ENCODE assay signal across 1 cellular context in the genomic region with DNA sequence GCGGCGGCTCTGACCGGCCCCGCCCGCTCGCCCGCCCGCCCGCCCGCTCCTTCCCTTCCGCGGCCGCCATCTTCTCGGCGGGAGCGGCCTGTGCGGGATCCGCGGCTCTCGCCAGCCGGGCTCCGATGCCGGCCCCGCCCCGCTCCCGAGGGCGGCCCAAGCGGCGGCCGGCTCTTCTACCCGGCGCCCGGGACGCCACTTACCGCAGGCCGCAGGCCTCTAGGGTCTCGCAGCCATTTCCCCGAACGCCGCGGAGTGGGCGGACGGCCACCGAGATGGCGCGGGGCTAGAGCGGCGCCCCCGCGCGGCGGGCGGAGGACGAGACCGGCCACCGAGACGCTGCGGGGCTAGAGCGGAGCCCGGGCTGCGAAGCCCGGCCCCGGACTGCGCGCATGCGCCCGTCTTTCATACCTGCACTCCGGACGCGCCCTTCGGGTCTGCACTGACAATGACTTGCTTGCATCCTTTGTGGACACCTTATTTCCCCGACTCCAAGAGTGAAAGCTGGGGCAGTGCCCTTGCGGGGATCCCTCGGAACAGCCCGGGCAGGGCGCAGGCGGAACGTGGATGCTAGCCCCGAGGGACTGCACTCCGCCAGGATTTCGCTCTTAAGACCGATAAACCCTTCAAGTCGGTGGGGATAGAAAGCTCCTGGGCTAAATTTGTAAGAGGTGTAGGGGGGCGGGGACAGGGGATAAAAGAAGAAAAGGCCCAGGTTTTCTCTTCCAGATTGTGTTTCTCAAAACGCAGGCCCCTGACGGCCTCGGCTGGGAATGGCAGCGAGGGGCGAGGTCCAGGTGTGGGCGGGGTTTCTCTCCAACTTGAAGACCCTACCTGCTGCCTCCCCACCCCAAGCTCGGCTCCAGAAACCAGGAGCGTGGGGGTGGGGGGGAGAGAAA.
TF ChIP-seq lines count a peak whose summit lies in the region.

Gene DIDO1, minus strand, starts transcription at position 277 of the 899 bp plus-strand sequence.

TF ChIP-seq in HepG2, 621 proteins besides CTCF, POLR2A, EP300 and RAD21 (continued from another document and continues in another):
- TF ChIP-seq ZNF234 (CRISPR knock-in tag; conservative IDR thresholded peaks at IDR 0.05) (peak; percentile 82; the same call in 1 of the 2 replicates), CREM (IDR thresholded peaks at IDR 0.05) (no peak), CREM (CRISPR knock-in tag; IDR thresholded peaks at IDR 0.05) (no peak), MIER2 (CRISPR knock-in tag; IDR thresholded peaks at IDR 0.05) (no peak; the same call in 1 of the 2 replicates), KLF11 (CRISPR knock-in tag; IDR thresholded peaks at IDR 0.05) (no peak), MATR3 (CRISPR knock-in tag; IDR thresholded peaks at IDR 0.05) (no peak), EHMT2 (IDR thresholded peaks at IDR 0.05; ENCODE audit: borderline replicate concordance, low read depth, low read length) (no peak), POGK (CRISPR knock-in tag; conservative IDR thresholded peaks at IDR 0.05) (peak; percentile 90), MXD4 (CRISPR knock-in tag; IDR thresholded peaks at IDR 0.05) (peak; percentile 90), KDM4B (CRISPR knock-in tag; IDR thresholded peaks at IDR 0.05) (no peak), ZNF564 (CRISPR knock-in tag; IDR thresholded peaks at IDR 0.05) (peak; percentile 52; the same call in 1 of the 2 replicates), PHF20 (CRISPR knock-in tag; IDR thresholded peaks at IDR 0.05) (peak; percentile 81), FOXA3 (CRISPR knock-in tag; IDR thresholded peaks at IDR 0.05) (peak; percentile 54; the same call in 1 of the 2 replicates), ZNF251 (CRISPR knock-in tag; IDR thresholded peaks at IDR 0.05) (no peak), ZNF142 (CRISPR knock-in tag; IDR thresholded peaks at IDR 0.05) (0 out of 2 replicates have a peak, but pooled peaks have one; percentile 88), NCOA1 (CRISPR knock-in tag; IDR thresholded peaks at IDR 0.05) (no peak), HNF4G (IDR thresholded peaks at IDR 0.05; ENCODE audit: borderline replicate concordance, low read depth, low read length) (no peak), HNF4G (CRISPR knock-in tag; IDR thresholded peaks at IDR 0.05; ENCODE audit: borderline replicate concordance, low read depth) (no peak), ZNF605 (CRISPR knock-in tag; IDR thresholded peaks at IDR 0.05) (no peak), TARDBP (CRISPR knock-in tag; IDR thresholded peaks at IDR 0.05) (peak; percentile 93), ZFYVE20 (CRISPR knock-in tag; IDR thresholded peaks at IDR 0.05; ENCODE audit: borderline replicate concordance, low read depth) (no peak), ZNF510 (CRISPR knock-in tag; IDR thresholded peaks at IDR 0.05; ENCODE audit: low read depth) (no peak; the same call in 1 of the 2 replicates), RXRB (CRISPR knock-in tag; IDR thresholded peaks at IDR 0.05; ENCODE audit: borderline replicate concordance) (peak; percentile 65), ARHGAP35 (CRISPR knock-in tag; IDR thresholded peaks at IDR 0.05; ENCODE audit: borderline replicate concordance) (peak; percentile 71; the same call in 1 of the 2 replicates), AHR (CRISPR knock-in tag; IDR thresholded peaks at IDR 0.05) (0 out of 2 replicates have a peak, but pooled peaks have one; percentile 43), SCMH1 (CRISPR knock-in tag; IDR thresholded peaks at IDR 0.05; ENCODE audit: borderline replicate concordance) (no peak), NCOA5 (CRISPR knock-in tag; IDR thresholded peaks at IDR 0.05) (no peak), HMG20B (CRISPR knock-in tag; conservative IDR thresholded peaks at IDR 0.05) (no peak), ZNF644 (CRISPR knock-in tag; IDR thresholded peaks at IDR 0.05; ENCODE audit: low read depth) (no peak), TRIM22 (IDR thresholded peaks at IDR 0.05) (no peak), SMYD3 (CRISPR knock-in tag; IDR thresholded peaks at IDR 0.05) (peak; percentile 66; the same call in 1 of the 2 replicates)
- TF ChIP-seq, protein P1, sequence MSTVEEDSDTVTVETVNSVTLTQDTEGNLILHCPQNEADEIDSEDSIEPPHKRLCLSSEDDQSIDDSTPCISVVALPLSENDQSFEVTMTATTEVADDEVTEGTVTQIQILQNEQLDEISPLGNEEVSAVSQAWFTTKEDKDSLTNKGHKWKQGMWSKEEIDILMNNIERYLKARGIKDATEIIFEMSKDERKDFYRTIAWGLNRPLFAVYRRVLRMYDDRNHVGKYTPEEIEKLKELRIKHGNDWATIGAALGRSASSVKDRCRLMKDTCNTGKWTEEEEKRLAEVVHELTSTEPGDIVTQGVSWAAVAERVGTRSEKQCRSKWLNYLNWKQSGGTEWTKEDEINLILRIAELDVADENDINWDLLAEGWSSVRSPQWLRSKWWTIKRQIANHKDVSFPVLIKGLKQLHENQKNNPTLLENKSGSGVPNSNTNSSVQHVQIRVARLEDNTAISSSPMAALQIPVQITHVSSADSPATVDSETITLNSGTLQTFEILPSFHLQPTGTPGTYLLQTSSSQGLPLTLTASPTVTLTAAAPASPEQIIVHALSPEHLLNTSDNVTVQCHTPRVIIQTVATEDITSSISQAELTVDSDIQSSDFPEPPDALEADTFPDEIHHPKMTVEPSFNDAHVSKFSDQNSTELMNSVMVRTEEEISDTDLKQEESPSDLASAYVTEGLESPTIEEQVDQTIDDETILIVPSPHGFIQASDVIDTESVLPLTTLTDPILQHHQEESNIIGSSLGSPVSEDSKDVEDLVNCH (CRISPR knock-in tag; IDR thresholded peaks at IDR 0.05), result no peak; the same call in 1 of the 2 replicates
- TF ChIP-seq, protein P2, sequence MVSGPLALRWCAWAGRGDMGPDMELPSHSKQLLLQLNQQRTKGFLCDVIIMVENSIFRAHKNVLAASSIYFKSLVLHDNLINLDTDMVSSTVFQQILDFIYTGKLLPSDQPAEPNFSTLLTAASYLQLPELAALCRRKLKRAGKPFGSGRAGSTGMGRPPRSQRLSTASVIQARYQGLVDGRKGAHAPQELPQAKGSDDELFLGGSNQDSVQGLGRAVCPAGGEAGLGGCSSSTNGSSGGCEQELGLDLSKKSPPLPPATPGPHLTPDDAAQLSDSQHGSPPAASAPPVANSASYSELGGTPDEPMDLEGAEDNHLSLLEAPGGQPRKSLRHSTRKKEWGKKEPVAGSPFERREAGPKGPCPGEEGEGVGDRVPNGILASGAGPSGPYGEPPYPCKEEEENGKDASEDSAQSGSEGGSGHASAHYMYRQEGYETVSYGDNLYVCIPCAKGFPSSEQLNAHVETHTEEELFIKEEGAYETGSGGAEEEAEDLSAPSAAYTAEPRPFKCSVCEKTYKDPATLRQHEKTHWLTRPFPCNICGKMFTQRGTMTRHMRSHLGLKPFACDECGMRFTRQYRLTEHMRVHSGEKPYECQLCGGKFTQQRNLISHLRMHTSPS (CRISPR knock-in tag; IDR thresholded peaks at IDR 0.05; ENCODE audit: low read depth), result no peak
- TF ChIP-seq, protein P3, sequence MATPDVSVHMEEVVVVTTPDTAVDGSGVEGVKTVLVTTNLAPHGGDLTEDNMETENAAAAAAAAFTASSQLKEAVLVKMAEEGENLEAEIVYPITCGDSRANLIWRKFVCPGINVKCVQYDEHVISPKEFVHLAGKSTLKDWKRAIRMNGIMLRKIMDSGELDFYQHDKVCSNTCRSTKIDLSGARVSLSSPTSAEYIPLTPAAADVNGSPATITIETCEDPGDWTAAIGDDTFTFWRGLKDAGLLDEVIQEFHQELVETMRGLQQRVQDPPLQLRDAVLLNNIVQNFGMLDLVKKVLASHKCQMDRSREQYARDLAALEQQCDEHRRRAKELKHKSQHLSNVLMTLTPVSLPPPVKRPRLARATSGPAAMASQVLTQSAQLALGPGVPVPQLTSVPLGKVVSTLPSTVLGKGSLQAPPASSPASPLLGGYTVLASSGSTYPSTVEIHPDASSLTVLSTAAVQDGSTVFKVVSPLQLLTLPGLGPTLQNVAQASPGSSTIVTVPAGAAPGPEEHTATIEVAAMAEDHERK (CRISPR knock-in tag; IDR thresholded peaks at IDR 0.05; ENCODE audit: low read depth), result no peak
- TF ChIP-seq, protein P4, sequence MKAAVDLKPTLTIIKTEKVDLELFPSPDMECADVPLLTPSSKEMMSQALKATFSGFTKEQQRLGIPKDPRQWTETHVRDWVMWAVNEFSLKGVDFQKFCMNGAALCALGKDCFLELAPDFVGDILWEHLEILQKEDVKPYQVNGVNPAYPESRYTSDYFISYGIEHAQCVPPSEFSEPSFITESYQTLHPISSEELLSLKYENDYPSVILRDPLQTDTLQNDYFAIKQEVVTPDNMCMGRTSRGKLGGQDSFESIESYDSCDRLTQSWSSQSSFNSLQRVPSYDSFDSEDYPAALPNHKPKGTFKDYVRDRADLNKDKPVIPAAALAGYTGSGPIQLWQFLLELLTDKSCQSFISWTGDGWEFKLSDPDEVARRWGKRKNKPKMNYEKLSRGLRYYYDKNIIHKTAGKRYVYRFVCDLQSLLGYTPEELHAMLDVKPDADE (CRISPR knock-in tag; IDR thresholded peaks at IDR 0.05), result peak; percentile 77; the same call in 1 of the 2 replicates
